ENCODE assay signal across 6 cellular contexts in genomic region chrX:48910926-48911406, GRCh38. TPM values are rescaled to one million over a fixed set of nuclear protein-coding genes. Genes with fewer than 3 reads are reported as not detected.
DNase-seq lines count a peak whose midpoint lies in the region; ATAC-seq and TF ChIP-seq lines count a peak whose summit lies in the region.

No MANE protein-coding gene starts in this region.

- no peaks in the 10 kb centered on the region for H3K9me3 ChIP-seq in HCT116 (ENCODE audit: control insufficient read depth in 1 of 2, insufficient read depth in 1 of 2, low read depth in 1 of 2, low read length in 2 of 2)

- ATAC-seq in HCT116 (no peak), GM19467 (IDR thresholded peaks at IDR 0.05; ENCODE audit: unreplicated experiment) (no peak)
- ATAC-seq in activated naive CD4-positive, alpha-beta T cell treated with anti-CD3 and anti-CD28 coated beads, Interleukin-2, amount 50 U/mL, for 72 hours: peak; percentile 4 to 5

- no TSS peak for BruUV-seq in HCT116 (replicated peaks; lab: Mats Ljungman, UMichigan)

- H3K36me3 Mint-ChIP-seq in activated naive CD4-positive, alpha-beta T cell treated with anti-CD3 and anti-CD28 coated beads, Interleukin-2, amount 50 U/mL, for 72 hours: peaks cover 37 to 48% of the 10 kb centered on the region in 2 donors
- peaks cover 7% of the 10 kb centered on the region for H3K36me3 Mint-ChIP-seq in mesothelial cell of epicardium

- H3K4me2 ChIP-seq in HCT116 (ENCODE audit: low read length): peak overlapping the region; percentile 83

- peaks cover 0 to 18% of the 10 kb centered on the region in 2 experiments for H3K4me1 ChIP-seq in HCT116 (ENCODE audit: control insufficient read depth in 1 of 2, insufficient read depth in 2 of 2, low read length in 2 of 2)

- H3K9me2 ChIP-seq in HCT116 (ENCODE audit: insufficient read depth): no peaks in the 10 kb centered on the region

- H4K20me1 ChIP-seq in HCT116 (ENCODE audit: insufficient read depth): no peaks in the 10 kb centered on the region

- RAD21 ChIA-PET in HCT116 (lab: Charles Lee; ENCODE audit: low non-redundant PET in 1 of 2, low total read pairs in 2 of 2, uncharacterized antibody in 2 of 2, unreplicated experiment in 2 of 2): no interaction called here

- H3K9me3 Mint-ChIP-seq in activated naive CD4-positive, alpha-beta T cell treated with anti-CD3 and anti-CD28 coated beads, Interleukin-2, amount 50 U/mL, for 72 hours: no peaks in the 10 kb centered on the region
- H3K9me3 Mint-ChIP-seq in mesothelial cell of epicardium: peaks cover 3% of the 10 kb centered on the region

- H3K27ac Mint-ChIP-seq in activated naive CD4-positive, alpha-beta T cell treated with anti-CD3 and anti-CD28 coated beads, Interleukin-2, amount 50 U/mL, for 72 hours: peak overlapping the region; percentile 95 to 97
- H3K27ac Mint-ChIP-seq in mesothelial cell of epicardium: peak overlapping the region; percentile 99

- peaks cover 47% of the 10 kb centered on the region for H3K79me2 ChIP-seq in HCT116 (ENCODE audit: insufficient read depth, low read length)

- H3K27ac ChIP-seq in HCT116 (ENCODE audit: low read depth, low read length): peak overlapping the region; percentile 78

- no peak for TF ChIP-seq RAD21 in HCT116 (IDR thresholded peaks at IDR 0.05; ENCODE audit: low read depth)

- TF ChIP-seq CTCF in HCT116 (IDR thresholded peaks at IDR 0.05 in 2 of 3, conservative IDR thresholded peaks at IDR 0.05 in 1 of 3; ENCODE audit: borderline replicate concordance in 1 of 3, insufficient read depth in 1 of 3, low read depth in 2 of 3, low read length in 2 of 3): no peak
- TF ChIP-seq CTCF in mesothelial cell of epicardium (IDR thresholded peaks at IDR 0.05; ENCODE audit: unreplicated experiment): no peak

- H3K4me3 Mint-ChIP-seq in mesothelial cell of epicardium: peak overlapping the region; percentile 82

- no peak for DNase-seq in HCT116 (ENCODE audit: low read depth, low spot score)
- no peak for DNase-seq in activated naive CD4-positive, alpha-beta T cell treated with anti-CD3 and anti-CD28 coated beads, Interleukin-2, amount 50 U/mL, for 72 hours (ENCODE audit: low spot score in 2 of 2)
- DNase-seq in mesothelial cell of epicardium (ENCODE audit: low spot score in 2 of 2, unreplicated experiment in 2 of 2): no peak
- no peak for DNase-seq in cortex of kidney (lab: John Stamatoyannopoulos, UW)
- no peak for DNase-seq in stimulated activated CD4-positive, alpha-beta T cell treated with anti-CD3 and anti-CD28 coated beads, Interleukin-15, amount 100 ng/mL, for 24 hours

- peaks cover 15% of the 10 kb centered on the region for H3K4me1 Mint-ChIP-seq in mesothelial cell of epicardium

- CTCF ChIA-PET in HCT116 (lab: Charles Lee): no interaction called here

- peak overlapping the region; percentile 84 to 87 for H3K4me3 ChIP-seq in HCT116 (replicated peaks in 1 of 2; ENCODE audit: low read depth in 1 of 2, low read length in 2 of 2)

- no peaks in the 10 kb centered on the region for H3K27me3 Mint-ChIP-seq in mesothelial cell of epicardium (ENCODE audit: low read depth)

- POLR2A ChIA-PET in HCT116 (lab: Charles Lee): interaction anchor here (1.3 to 1.5 kb wide), 2 partner anchors 19 to 174 kb away, joined by 3 to 5 read pairs; no protein-coding TSS in a partner anchor

- H3K36me3 ChIP-seq in HCT116 (ENCODE audit: control insufficient read depth in 1 of 2, insufficient read depth in 2 of 2, low read length in 2 of 2): peaks cover 6 to 9% of the 10 kb centered on the region in 2 experiments; a peak in 3 of 4 replicates

- H3K27me3 ChIP-seq in HCT116 (ENCODE audit: insufficient read depth, low read length): no peaks in the 10 kb centered on the region

- intact Hi-C loops in HCT116 (cut with micrococcal nuclease): no loop called here

- peak overlapping the region; percentile 85 for H3K9ac ChIP-seq in HCT116 (ENCODE audit: low read length)

- TF ChIP-seq POLR2A in HCT116 (IDR thresholded peaks at IDR 0.05; ENCODE audit: borderline replicate concordance, extremely low read depth, insufficient read depth, insufficient read length): no peak

- H2AFZ ChIP-seq in HCT116 (ENCODE audit: low read depth, low read length, poor library complexity, severe bottlenecking): no peak overlapping the region

TF ChIP-seq in HCT116, 20 proteins besides CTCF, POLR2A, EP300 and RAD21 (continues in another document):
- no peak for TF ChIP-seq SP1 (IDR thresholded peaks at IDR 0.05; ENCODE audit: low read depth)
- TF ChIP-seq EGR1 (IDR thresholded peaks at IDR 0.05; ENCODE audit: low read depth): no peak
- TF ChIP-seq EZH2 (IDR thresholded peaks at IDR 0.05): no peak
- TF ChIP-seq TCF7L2 (IDR thresholded peaks at IDR 0.05; ENCODE audit: borderline replicate concordance, extremely low read depth, insufficient read depth, insufficient read length): no peak
- TF ChIP-seq ZNF274 (IDR thresholded peaks at IDR 0.05; ENCODE audit: low read depth, low read length): no peak
- no peak for TF ChIP-seq EZH2phosphoT487 (IDR thresholded peaks at IDR 0.05; ENCODE audit: borderline replicate concordance)
- TF ChIP-seq SRF (IDR thresholded peaks at IDR 0.05; ENCODE audit: low read depth): no peak
- TF ChIP-seq SIN3A (IDR thresholded peaks at IDR 0.05; ENCODE audit: low read depth): no peak
- TF ChIP-seq, protein P1, sequence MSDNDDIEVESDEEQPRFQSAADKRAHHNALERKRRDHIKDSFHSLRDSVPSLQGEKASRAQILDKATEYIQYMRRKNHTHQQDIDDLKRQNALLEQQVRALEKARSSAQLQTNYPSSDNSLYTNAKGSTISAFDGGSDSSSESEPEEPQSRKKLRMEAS (IDR thresholded peaks at IDR 0.05): no peak
- no peak for TF ChIP-seq ELF1 (IDR thresholded peaks at IDR 0.05; ENCODE audit: borderline replicate concordance, low read depth)
- no peak for TF ChIP-seq CEBPB (IDR thresholded peaks at IDR 0.05; ENCODE audit: low read depth)
- TF ChIP-seq, protein P2, sequence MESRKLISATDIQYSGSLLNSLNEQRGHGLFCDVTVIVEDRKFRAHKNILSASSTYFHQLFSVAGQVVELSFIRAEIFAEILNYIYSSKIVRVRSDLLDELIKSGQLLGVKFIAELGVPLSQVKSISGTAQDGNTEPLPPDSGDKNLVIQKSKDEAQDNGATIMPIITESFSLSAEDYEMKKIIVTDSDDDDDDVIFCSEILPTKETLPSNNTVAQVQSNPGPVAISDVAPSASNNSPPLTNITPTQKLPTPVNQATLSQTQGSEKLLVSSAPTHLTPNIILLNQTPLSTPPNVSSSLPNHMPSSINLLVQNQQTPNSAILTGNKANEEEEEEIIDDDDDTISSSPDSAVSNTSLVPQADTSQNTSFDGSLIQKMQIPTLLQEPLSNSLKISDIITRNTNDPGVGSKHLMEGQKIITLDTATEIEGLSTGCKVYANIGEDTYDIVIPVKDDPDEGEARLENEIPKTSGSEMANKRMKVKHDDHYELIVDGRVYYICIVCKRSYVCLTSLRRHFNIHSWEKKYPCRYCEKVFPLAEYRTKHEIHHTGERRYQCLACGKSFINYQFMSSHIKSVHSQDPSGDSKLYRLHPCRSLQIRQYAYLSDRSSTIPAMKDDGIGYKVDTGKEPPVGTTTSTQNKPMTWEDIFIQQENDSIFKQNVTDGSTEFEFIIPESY (IDR thresholded peaks at IDR 0.05; ENCODE audit: extremely low read depth, insufficient replicate concordance, low read length): no peak
- no peak for TF ChIP-seq YY1 (IDR thresholded peaks at IDR 0.05; ENCODE audit: extremely low read depth, insufficient replicate concordance, low read depth, low read length)

RNA-seq across cellular contexts. Expression of gene SLC35A2, which starts 0.5 kb away (rescaled TPM):
- 35.0 TPM for total RNA-seq in HCT116 (2021; ENCODE audit: unreplicated experiment)
- polyA plus RNA-seq in HCT116 (2012): 29.2 and 34.0 TPM in 2 replicates
- total RNA-seq in activated naive CD4-positive, alpha-beta T cell treated with anti-CD3 and anti-CD28 coated beads, Interleukin-2, amount 50 U/mL, for 72 hours: 10 to 100 TPM; 18.3 to 22.2 TPM
- 42.2 to 45.9 TPM (median 43.8 TPM) in 3 replicates for total RNA-seq in mesothelial cell of epicardium

RNA-seq across cellular contexts. Expression of gene PIM2, which starts 7.9 kb away (rescaled TPM):
- total RNA-seq in HCT116 (2021; ENCODE audit: unreplicated experiment): 15.6 TPM
- 11.0 and 12.4 TPM in 2 replicates for polyA plus RNA-seq in HCT116 (2012)
- 100 to 1,000 TPM; 264 to 357 TPM for total RNA-seq in activated naive CD4-positive, alpha-beta T cell treated with anti-CD3 and anti-CD28 coated beads, Interleukin-2, amount 50 U/mL, for 72 hours
- total RNA-seq in mesothelial cell of epicardium: 9.3 to 10.3 TPM (median 9.7 TPM) in 3 replicates

RNA-seq across cellular contexts. Expression of gene PQBP1, which starts 13.2 kb away (rescaled TPM):
- total RNA-seq in HCT116 (2021; ENCODE audit: unreplicated experiment) (67.1 TPM), mesothelial cell of epicardium (62.2 to 64.9 TPM (median 64.3 TPM) in 3 replicates)
- 87.3 and 112 TPM in 2 replicates for polyA plus RNA-seq in HCT116 (2012)
- total RNA-seq in activated naive CD4-positive, alpha-beta T cell treated with anti-CD3 and anti-CD28 coated beads, Interleukin-2, amount 50 U/mL, for 72 hours: 10 to 100 TPM; 77.2 to 79.3 TPM

RNA-seq across cellular contexts. Expression of gene TIMM17B, which starts 13.4 kb away (rescaled TPM):
- total RNA-seq in HCT116 (2021; ENCODE audit: unreplicated experiment): 41.7 TPM
- polyA plus RNA-seq in HCT116 (2012): 38.6 and 44.5 TPM in 2 replicates
- total RNA-seq in activated naive CD4-positive, alpha-beta T cell treated with anti-CD3 and anti-CD28 coated beads, Interleukin-2, amount 50 U/mL, for 72 hours: 10 to 100 TPM; 61.4 to 86.4 TPM
- total RNA-seq in mesothelial cell of epicardium: 64.7 to 68.2 TPM (median 67.6 TPM) in 3 replicates

RNA-seq across cellular contexts. Expression of gene OTUD5, which starts 46.4 kb away (rescaled TPM):
- 42.6 TPM for total RNA-seq in HCT116 (2021; ENCODE audit: unreplicated experiment)
- 48.8 and 53.0 TPM in 2 replicates for polyA plus RNA-seq in HCT116 (2012)
- 10 to 100 TPM; 76.8 to 82.4 TPM for total RNA-seq in activated naive CD4-positive, alpha-beta T cell treated with anti-CD3 and anti-CD28 coated beads, Interleukin-2, amount 50 U/mL, for 72 hours
- total RNA-seq in mesothelial cell of epicardium: 64.4 to 66.0 TPM (median 64.5 TPM) in 3 replicates

Comparison
In these comparisons a context has a peak if more than half of its experiments do, and no peak if none do; other contexts are left out.
1. ATAC-seq: peak in activated naive CD4-positive, alpha-beta T cell treated with anti-CD3 and anti-CD28 coated beads, Interleukin-2, amount 50 U/mL, for 72 hours (2 of 2); none in HCT116 (single experiment) and GM19467 (single experiment).
2. RNA of gene PIM2, which starts 7.9 kb away (total RNA-seq): 264 to 357 TPM in activated naive CD4-positive, alpha-beta T cell treated with anti-CD3 and anti-CD28 coated beads, Interleukin-2, amount 50 U/mL, for 72 hours; 15.6 TPM in HCT116 (single experiment) and 9.3 to 10.3 TPM in mesothelial cell of epicardium; every median in the first group is over 10 times any median in the second.